ENCODE assay signal across 28 cellular contexts in the genomic region with DNA sequence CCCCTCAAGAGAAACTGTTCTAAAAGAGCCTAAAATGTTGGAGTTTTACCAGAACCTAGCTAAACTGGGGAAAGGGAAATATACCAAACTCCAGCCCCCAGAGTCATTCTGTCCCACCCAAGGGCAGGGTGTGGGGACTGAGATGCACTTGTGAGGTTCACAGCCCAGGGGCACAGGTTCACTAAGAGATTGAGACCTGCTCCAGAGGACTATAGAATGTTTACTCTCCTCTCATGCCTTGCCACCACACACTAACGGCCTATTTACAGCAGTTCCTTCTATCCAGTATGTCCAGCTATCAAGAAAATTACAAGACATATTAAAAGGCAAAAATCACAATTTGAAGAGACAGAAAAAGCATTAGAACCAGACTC.
DNase-seq lines count a peak whose midpoint lies in the region; ATAC-seq, FAIRE-seq and TF ChIP-seq lines count a peak whose summit lies in the region.
"Had no signal": no experiment of that assay in that cellular context is flagged by ENCODE, and none has a peak within 500 bp of the region (broad histone marks: within the 10 kb centered on the region; RNA-seq: fewer than 3 reads in every experiment).

No MANE protein-coding gene starts in this region.

- no peak for TF ChIP-seq POLR2A in HepG2 (IDR thresholded peaks at IDR 0.05; ENCODE audit: insufficient read depth in 1 of 2, low read depth in 2 of 2, low read length in 2 of 2)

- H3K27ac Mint-ChIP-seq in activated T-helper 2 cell treated with anti-CD3 and anti-CD28 coated beads, Interferon-gamma antibody, Interleukin-2, Interleukin-4, amounts not matched to agents 10 μg/mL and 5 μg/mL and 100 μg/mL, durations not matched to agents 14 hours and 24 hours and 36 hours, result peak overlapping the region; percentile 5
- H3K27ac Mint-ChIP-seq: activated CD8-positive, alpha-beta memory T cell treated with anti-CD3 and anti-CD28 coated beads, Interleukin-2, amount 10 ng/mL, durations not matched to agents 7 days and 5 days had no signal

- H3K27me3 ChIP-seq in DND-41 (ENCODE audit: insufficient read depth, low read length, poor library complexity) (peaks cover 10% of the 10 kb centered on the region), parathyroid adenoma (ENCODE audit: control insufficient read depth, insufficient read depth, low read length) (no peaks in the 10 kb centered on the region), trophoblast cell (ENCODE audit: insufficient read depth, low read length) (no peaks in the 10 kb centered on the region), HepG2 (ENCODE audit: control insufficient read depth in 1 of 2, insufficient read depth in 2 of 2, low read length in 2 of 2) (peaks cover 2 to 22% of the 10 kb centered on the region in 2 experiments; a peak in 3 of 5 replicates)

- H3K27me3 Mint-ChIP-seq in activated T-cell treated with anti-CD3 and anti-CD28 coated beads, Interleukin-2, amount 50 U/mL, for 4 hours (ENCODE audit: low read depth), result no peaks in the 10 kb centered on the region
- H3K27me3 Mint-ChIP-seq in activated T-helper 2 cell treated with anti-CD3 and anti-CD28 coated beads, Interferon-gamma antibody, Interleukin-2, Interleukin-4, amounts not matched to agents 10 μg/mL and 5 μg/mL and 100 μg/mL, durations not matched to agents 14 hours and 24 hours and 36 hours (ENCODE audit: low read depth), result peaks cover 4% of the 10 kb centered on the region

- H3K9me3 Mint-ChIP-seq in activated T-cell treated with anti-CD3 and anti-CD28 coated beads, Interleukin-2, amount 50 U/mL, for 4 hours, result no peaks in the 10 kb centered on the region
- H3K9me3 Mint-ChIP-seq in activated T-helper 2 cell treated with anti-CD3 and anti-CD28 coated beads, Interferon-gamma antibody, Interleukin-2, Interleukin-4, amounts not matched to agents 10 μg/mL and 5 μg/mL and 100 μg/mL, durations not matched to agents 14 hours and 24 hours and 36 hours, result no peaks in the 10 kb centered on the region

- H2AK5ac ChIP-seq in trophoblast cell (ENCODE audit: low read length), result no peak overlapping the region

- H3K23ac ChIP-seq in trophoblast cell (ENCODE audit: low read length), result no peak overlapping the region

- H2BK120ac ChIP-seq in trophoblast cell (ENCODE audit: insufficient read depth, low read length, poor library complexity), result no peak overlapping the region

- H3K4me1 ChIP-seq in DND-41 (ENCODE audit: insufficient read depth, low read length) (peaks cover 30% of the 10 kb centered on the region), parathyroid adenoma (peaks cover 46% of the 10 kb centered on the region), trophoblast cell (ENCODE audit: control insufficient read depth in 1 of 2, insufficient read depth in 2 of 2, low read length in 2 of 2) (peaks cover 8 to 14% of the 10 kb centered on the region in 2 experiments), HepG2 (ENCODE audit: insufficient read depth, low read length) (no peaks in the 10 kb centered on the region)
- H3K4me1 ChIP-seq: BE2C, left ventricle myocardium inferior had no signal

- no peaks in the 10 kb centered on the region for H4K20me1 ChIP-seq in DND-41 (ENCODE audit: insufficient read depth, low read length)
- H4K20me1 ChIP-seq in HepG2 (ENCODE audit: insufficient read depth, low read length), result no peaks in the 10 kb centered on the region

- H3K18ac ChIP-seq in trophoblast cell (ENCODE audit: low read length), result no peak overlapping the region

- H4K8ac ChIP-seq in trophoblast cell (ENCODE audit: low read depth, low read length), result no peak overlapping the region

- H3K27ac ChIP-seq in DND-41 (ENCODE audit: low read length), result peak overlapping the region; percentile 81
- H3K27ac ChIP-seq in parathyroid adenoma, result peak overlapping the region; percentile 97
- no peak overlapping the region for H3K27ac ChIP-seq in trophoblast cell (ENCODE audit: low read depth, low read length)
- no peak overlapping the region for H3K27ac ChIP-seq in HepG2 (ENCODE audit: extremely low read length, insufficient read depth, low read length)
- H3K27ac ChIP-seq: epithelial cell of prostate, KMS-11, left ventricle myocardium inferior had no signal

- H3K9ac ChIP-seq in DND-41 (ENCODE audit: low read depth, low read length) (peak overlapping the region; percentile 53), parathyroid adenoma (no peak overlapping the region), trophoblast cell (ENCODE audit: low read length) (no peak overlapping the region), HepG2 (ENCODE audit: insufficient read depth, low read depth, low read length) (no peak overlapping the region)
- H3K9ac ChIP-seq: KMS-11 had no signal

- in situ Hi-C loops in HepG2 (cut with HindIII; ENCODE audit: extremely low pct_ligation_motif_present, low pct_unique_long_range_greater_than_20kb), result no loop called here

- no peak for DNase-seq in activated T-cell treated with anti-CD3 and anti-CD28 coated beads, Interleukin-2, amount 50 U/mL, for 4 hours
- DNase-seq in activated T-cell treated with anti-CD3 and anti-CD28 coated beads for 4 hours (no peak), DND-41 (peak; percentile 6), trophoblast cell (no peak), HepG2 (ENCODE audit: low spot score) (no peak)
- no peak for DNase-seq in activated T-helper 2 cell treated with anti-CD3 and anti-CD28 coated beads, Interferon-gamma antibody, Interleukin-2, Interleukin-4, amounts not matched to agents 10 μg/mL and 5 μg/mL and 100 μg/mL, durations not matched to agents 14 hours and 24 hours and 36 hours (ENCODE audit: low spot score)
- DNase-seq: activated CD8-positive, alpha-beta memory T cell treated with anti-CD3 and anti-CD28 coated beads, Interleukin-2, amount 10 ng/mL, durations not matched to agents 7 days and 5 days; anterior cingulate cortex; BE2C; effector CD4-positive, alpha-beta T cell; left ventricle myocardium inferior; NCI-H1417 treated with DMSO at 0.1 percent for 48 hours; NCI-H2081 treated with DMSO at 0.1 percent for 48 hours; NCI-H345; NCI-H748 treated with DMSO at 0.1 percent for 48 hours; occipital lobe; stimulated activated naive CD4-positive, alpha-beta T cell treated with Interleukin-2 at 50 U/mL for 16 hours; SW 1271 had no signal

- no peak overlapping the region for H3K14ac ChIP-seq in trophoblast cell (ENCODE audit: low read length)

- peak overlapping the region; percentile 64 for H3K4me3 Mint-ChIP-seq in activated T-cell treated with anti-CD3 and anti-CD28 coated beads, Interleukin-2, amount 50 U/mL, for 4 hours
- peak overlapping the region; percentile 58 for H3K4me3 Mint-ChIP-seq in activated T-helper 2 cell treated with anti-CD3 and anti-CD28 coated beads, Interferon-gamma antibody, Interleukin-2, Interleukin-4, amounts not matched to agents 10 μg/mL and 5 μg/mL and 100 μg/mL, durations not matched to agents 14 hours and 24 hours and 36 hours (ENCODE audit: low read depth)
- H3K4me3 Mint-ChIP-seq: activated CD8-positive, alpha-beta memory T cell treated with anti-CD3 and anti-CD28 coated beads, Interleukin-2, amount 10 ng/mL, durations not matched to agents 7 days and 5 days had no signal

- no peak overlapping the region for H3K4ac ChIP-seq in trophoblast cell (ENCODE audit: low read depth, low read length)

- TF ChIP-seq CTCF in DND-41 (IDR thresholded peaks at IDR 0.05; ENCODE audit: borderline replicate concordance, extremely low read depth, low read length, poor library complexity, severe bottlenecking), result no peak
- TF ChIP-seq CTCF in parathyroid adenoma (IDR thresholded peaks at IDR 0.05), result no peak
- TF ChIP-seq CTCF in HepG2 (CRISPR knock-in tag; IDR thresholded peaks at IDR 0.05), result no peak

- no peak overlapping the region for H4K12ac ChIP-seq in trophoblast cell (ENCODE audit: low read depth, low read length)

- POLR2A ChIA-PET in HepG2 (lab: Yijun Ruan, JAX), result no interaction called here

- peak overlapping the region in 1 of 2 experiments; percentile 39; a peak in 2 of 4 replicates for H3K4me3 ChIP-seq in DND-41 (ENCODE audit: low read depth in 1 of 2, low read length in 2 of 2)
- no peak overlapping the region for H3K4me3 ChIP-seq in parathyroid adenoma (ENCODE audit: low read depth, low read length)
- H3K4me3 ChIP-seq in trophoblast cell (ENCODE audit: low read depth, low read length), result no peak overlapping the region
- H3K4me3 ChIP-seq in HepG2 (replicated peaks in 1 of 3; ENCODE audit: insufficient read depth in 1 of 3, low read depth in 2 of 3, low read length in 3 of 3), result no peak overlapping the region
- H3K4me3 ChIP-seq: left ventricle myocardium inferior had no signal

- H3K4me1 Mint-ChIP-seq in activated T-cell treated with anti-CD3 and anti-CD28 coated beads, Interleukin-2, amount 50 U/mL, for 4 hours (ENCODE audit: low read depth), result peaks cover 60% of the 10 kb centered on the region
- H3K4me1 Mint-ChIP-seq in activated T-helper 2 cell treated with anti-CD3 and anti-CD28 coated beads, Interferon-gamma antibody, Interleukin-2, Interleukin-4, amounts not matched to agents 10 μg/mL and 5 μg/mL and 100 μg/mL, durations not matched to agents 14 hours and 24 hours and 36 hours (ENCODE audit: low read depth), result peaks cover 60% of the 10 kb centered on the region

- H3K9me3 ChIP-seq in DND-41 (ENCODE audit: insufficient read depth, low read length, severe bottlenecking) (no peaks in the 10 kb centered on the region), parathyroid adenoma (ENCODE audit: control insufficient read depth, low read length) (no peaks in the 10 kb centered on the region), trophoblast cell (ENCODE audit: insufficient read depth, low read depth, low read length) (no peaks in the 10 kb centered on the region), HepG2 (ENCODE audit: low read length) (no peaks in the 10 kb centered on the region)
- H3K9me3 ChIP-seq: BE2C, left ventricle myocardium inferior had no signal

- no peaks in the 10 kb centered on the region for H3K79me2 ChIP-seq in DND-41 (ENCODE audit: insufficient read depth, low read length)
- H3K79me2 ChIP-seq in parathyroid adenoma, result no peaks in the 10 kb centered on the region
- H3K79me2 ChIP-seq in trophoblast cell (ENCODE audit: control insufficient read depth, insufficient read depth, low read length, poor library complexity), result no peaks in the 10 kb centered on the region
- no peaks in the 10 kb centered on the region for H3K79me2 ChIP-seq in HepG2 (ENCODE audit: insufficient read depth, low read length)

- TF ChIP-seq RAD21 in HepG2 (CRISPR knock-in tag; IDR thresholded peaks at IDR 0.05), result no peak

- WGBS in trophoblast cell (ENCODE audit: extremely low coverage, insufficient coverage, insufficient read length), result no CpG with 5 or more reads among the region's 1 CpG
- 0% methylated on average over 1 of the region's 1 CpG for WGBS in HepG2 (ENCODE audit: low lambda C conversion rate)

- H2BK12ac ChIP-seq in trophoblast cell (ENCODE audit: low read length), result no peak overlapping the region

- CTCF ChIA-PET in HepG2 (lab: Yijun Ruan, JAX; ENCODE audit: low intra/inter-chr PET ratio, low total read pairs), result no interaction called here

- H3K36me3 Mint-ChIP-seq in activated T-cell treated with anti-CD3 and anti-CD28 coated beads, Interleukin-2, amount 50 U/mL, for 4 hours (ENCODE audit: insufficient read depth), result no peaks in the 10 kb centered on the region
- no peaks in the 10 kb centered on the region for H3K36me3 Mint-ChIP-seq in activated T-helper 2 cell treated with anti-CD3 and anti-CD28 coated beads, Interferon-gamma antibody, Interleukin-2, Interleukin-4, amounts not matched to agents 10 μg/mL and 5 μg/mL and 100 μg/mL, durations not matched to agents 14 hours and 24 hours and 36 hours (ENCODE audit: low read depth)
- H3K36me3 Mint-ChIP-seq: activated CD8-positive, alpha-beta memory T cell treated with anti-CD3 and anti-CD28 coated beads, Interleukin-2, amount 10 ng/mL, durations not matched to agents 7 days and 5 days had no signal

- FAIRE-seq in HepG2 (lab: Jason Lieb, UNC), result no peak
- FAIRE-seq: bronchial epithelial cell, colon, D721Med, GM12891, HTR-8/SVneo, islet of Langerhans, TTC549 had no signal

- no TSS peak for BruUV-seq in HepG2 (replicated peaks; lab: Mats Ljungman, UMichigan)

- H4K91ac ChIP-seq in trophoblast cell (ENCODE audit: low read depth, low read length), result no peak overlapping the region

- H2BK5ac ChIP-seq in trophoblast cell (ENCODE audit: low read depth, low read length, poor library complexity), result no peak overlapping the region

- H3K36me3 ChIP-seq in DND-41 (ENCODE audit: insufficient read depth, low read length) (no peaks in the 10 kb centered on the region), parathyroid adenoma (ENCODE audit: control insufficient read depth, insufficient read depth, low read length) (no peaks in the 10 kb centered on the region), trophoblast cell (ENCODE audit: control insufficient read depth in 1 of 2, insufficient read depth in 2 of 2, low read length in 2 of 2) (no peaks in the 10 kb centered on the region), HepG2 (replicated peaks in 1 of 2; ENCODE audit: control insufficient read depth in 1 of 2, insufficient read depth in 2 of 2, low read length in 2 of 2) (no peaks in the 10 kb centered on the region)
- H3K36me3 ChIP-seq: BE2C, left ventricle myocardium inferior had no signal

- peak; percentile 22 to 23 for ATAC-seq in activated T-cell treated with anti-CD3 and anti-CD28 coated beads, Interleukin-2, amount 50 U/mL, for 4 hours
- ATAC-seq in DND-41 (ENCODE audit: insufficient read depth, low read depth) (peak; percentile 67; the same call in 2 of the 3 replicates), HepG2 (no peak)
- ATAC-seq: activated CD8-positive, alpha-beta memory T cell treated with anti-CD3 and anti-CD28 coated beads, Interleukin-2, amount 10 ng/mL, durations not matched to agents 7 days and 5 days had no signal

- H3K79me1 ChIP-seq in trophoblast cell (ENCODE audit: low read length), result peaks cover 16% of the 10 kb centered on the region

- intact Hi-C loops in activated T-helper 2 cell treated with anti-CD3 and anti-CD28 coated beads, Interferon-gamma antibody, Interleukin-2, Interleukin-4, amounts not matched to agents 10 μg/mL and 5 μg/mL and 100 μg/mL, durations not matched to agents 14 hours and 24 hours and 36 hours (cut with micrococcal nuclease), result no loop called here
- intact Hi-C loops in HepG2 (cut with micrococcal nuclease; ENCODE audit: unreplicated experiment), result no loop called here

- H2AFZ ChIP-seq in DND-41 (ENCODE audit: low read depth, low read length) (no peak overlapping the region; the same call in 1 of the 2 replicates), parathyroid adenoma (peak overlapping the region; percentile 75), trophoblast cell (ENCODE audit: insufficient read depth, low read length, poor library complexity) (no peak overlapping the region), HepG2 (ENCODE audit: low read length) (no peak overlapping the region)

- TF ChIP-seq EP300 in HepG2 (IDR thresholded peaks at IDR 0.05; ENCODE audit: low read depth in 2 of 2, low read length in 2 of 2) (no peak), HepG2 (CRISPR knock-in tag; IDR thresholded peaks at IDR 0.05; ENCODE audit: borderline replicate concordance) (no peak)

- H3K4me2 ChIP-seq in DND-41 (ENCODE audit: insufficient read depth, low read length) (peak overlapping the region; percentile 49), parathyroid adenoma (ENCODE audit: low read length) (peak overlapping the region; percentile 20), trophoblast cell (ENCODE audit: low read length) (no peak overlapping the region), HepG2 (ENCODE audit: low read depth, low read length) (no peak overlapping the region)

Comparison
In these comparisons a context has a peak if more than half of its experiments do, and no peak if none do; other contexts are left out.
1. H3K27ac ChIP-seq: peak in DND-41 (single experiment) and parathyroid adenoma (single experiment); none in trophoblast cell (single experiment) and HepG2 (single experiment).
2. H3K4me2 ChIP-seq: peak in DND-41 (single experiment) and parathyroid adenoma (single experiment); none in trophoblast cell (single experiment) and HepG2 (single experiment).